23 cellular contexts compared by ENCODE assay signal in the genomic region with DNA sequence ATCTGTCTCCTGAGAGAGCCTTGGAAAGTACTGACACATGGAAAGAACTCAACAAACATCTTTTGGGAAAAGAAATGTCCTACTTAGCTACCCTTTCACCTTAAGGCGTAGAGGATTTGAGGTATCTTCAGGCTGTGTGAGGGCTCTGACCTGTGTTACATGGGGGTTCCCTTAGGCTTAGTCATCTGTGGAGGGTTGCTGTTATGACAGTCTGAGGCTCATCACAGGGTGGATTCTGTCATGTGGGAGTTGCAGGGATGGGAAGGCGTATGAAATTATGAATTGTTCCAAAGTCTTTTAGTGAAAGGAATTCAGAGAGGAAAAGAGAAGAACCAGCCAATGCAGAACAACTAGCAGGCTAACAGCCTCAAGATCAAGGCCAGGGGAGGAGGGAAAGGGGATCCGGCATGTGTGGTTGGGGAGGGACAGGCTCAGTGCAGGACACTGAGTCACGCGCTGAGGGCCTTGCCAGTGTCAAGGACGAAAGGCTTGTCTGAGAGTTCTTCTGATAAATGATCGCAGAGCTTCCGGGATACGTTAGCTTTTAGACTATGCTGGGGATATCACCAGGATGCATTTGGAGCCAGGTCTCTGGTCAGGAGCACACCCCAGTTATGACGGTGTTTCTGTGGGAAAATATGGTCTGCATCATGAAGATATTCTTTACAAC. TPM values are rescaled to one million over a fixed set of nuclear protein-coding genes. Genes with fewer than 3 reads are reported as not detected.
DNase-seq lines count a peak whose midpoint lies in the region; ATAC-seq and TF ChIP-seq lines count a peak whose summit lies in the region.
"Had no signal": no experiment of that assay in that cellular context is flagged by ENCODE, and none has a peak within 500 bp of the region (broad histone marks: within the 10 kb centered on the region; RNA-seq: fewer than 3 reads in every experiment).

No MANE protein-coding gene starts in this region.

- H3K4me3 Mint-ChIP-seq in MCF 10A (ENCODE audit: unreplicated experiment) = no peak overlapping the region
- H3K4me3 Mint-ChIP-seq in stimulated activated naive CD8-positive, alpha-beta T cell treated with anti-CD3 and anti-CD28 coated beads, Interleukin-15, amount 100 ng/mL, for 72 hours = no peak overlapping the region
- no peak overlapping the region for H3K4me3 Mint-ChIP-seq in CD4-positive, alpha-beta T cell
- H3K4me3 Mint-ChIP-seq: activated naive CD4-positive, alpha-beta T cell treated with anti-CD3 and anti-CD28 coated beads, Interleukin-2, amount 50 U/mL, for 24 hours; effector memory CD8-positive, alpha-beta T cell; T-helper 2 cell treated with Interferon-gamma antibody and Interleukin-4, amounts not matched to agents 5 μg/mL and 100 μg/mL, for 36 hours had no signal

- H3K4me3 ChIP-seq in mucosa of descending colon = no peak overlapping the region
- H3K4me3 ChIP-seq: BLaER1 treated with 17β-estradiol and CSF1 and Interleukin-3, amounts not matched to agents 10 nM and 100 nM; SK-N-MC had no signal

- H3K27me3 Mint-ChIP-seq in MCF 10A (ENCODE audit: insufficient read depth, unreplicated experiment) = no peaks in the 10 kb centered on the region
- H3K27me3 Mint-ChIP-seq in stimulated activated naive CD8-positive, alpha-beta T cell treated with anti-CD3 and anti-CD28 coated beads, Interleukin-15, amount 100 ng/mL, for 72 hours = peaks cover 57% of the 10 kb centered on the region
- peaks cover 47% of the 10 kb centered on the region for H3K27me3 Mint-ChIP-seq in CD4-positive, alpha-beta T cell

- CTCF ChIA-PET in MCF 10A (lab: Yijun Ruan, JAX) = interaction anchor here (0.6 to 4.4 kb wide), 7 partner anchors 8 to 282 kb away, joined by 3 to 69 read pairs (median 7); no protein-coding TSS in a partner anchor
- CTCF ChIA-PET in CD4-positive, alpha-beta T cell (lab: Charles Lee) = no interaction called here

- H3K36me3 ChIP-seq in mucosa of descending colon (ENCODE audit: low read depth) = no peaks in the 10 kb centered on the region
- H3K36me3 ChIP-seq: BLaER1 treated with 17β-estradiol and CSF1 and Interleukin-3, amounts not matched to agents 10 nM and 100 nM had no signal

- H3K27ac ChIP-seq in CD4-positive, alpha-beta T cell (ENCODE audit: low read depth, low read length) = no peak overlapping the region
- H3K27ac ChIP-seq: BLaER1 treated with 17β-estradiol and CSF1 and Interleukin-3, amounts not matched to agents 10 nM and 100 nM; HL-60; SK-N-MC had no signal

- TF ChIP-seq CTCF in MCF 10A (IDR thresholded peaks at IDR 0.05; ENCODE audit: unreplicated experiment) (no peak), mucosa of descending colon (IDR thresholded peaks at IDR 0.05) (no peak)
- TF ChIP-seq CTCF in CD4-positive, alpha-beta T cell (IDR thresholded peaks at IDR 0.05) = no peak

- H3K27me3 ChIP-seq in CD4-positive, alpha-beta T cell (ENCODE audit: control insufficient read depth, insufficient read depth, low read length) = peaks cover 10% of the 10 kb centered on the region
- H3K27me3 ChIP-seq: BLaER1 treated with 17β-estradiol and CSF1 and Interleukin-3, amounts not matched to agents 10 nM and 100 nM had no signal

- intact Hi-C loops in MCF 10A (cut with micrococcal nuclease) (loop anchor here (5.0 to 10.0 kb wide), 2 partner anchors 151 to 424 kb away; a partner anchor contains a TSS), mucosa of descending colon (cut with DNase I, micrococcal nuclease) (loop anchor here in 1 of 2 donors (5.0 kb wide), 1 partner anchor 281 kb away; no protein-coding TSS in a partner anchor)
- intact Hi-C loops in CD4-positive, alpha-beta T cell (cut with DNase I, micrococcal nuclease) = loop anchor here in 1 of 2 experiments (10.0 kb wide), 1 partner anchor 434 kb away; no protein-coding TSS in a partner anchor

- no peaks in the 10 kb centered on the region for H3K36me3 Mint-ChIP-seq in activated naive CD4-positive, alpha-beta T cell treated with anti-CD3 and anti-CD28 coated beads, Interleukin-2, amount 50 U/mL, for 72 hours
- H3K36me3 Mint-ChIP-seq in MCF 10A (ENCODE audit: insufficient read depth, unreplicated experiment) = no peaks in the 10 kb centered on the region
- no peaks in the 10 kb centered on the region for H3K36me3 Mint-ChIP-seq in CD4-positive, alpha-beta T cell (ENCODE audit: low read depth)
- H3K36me3 Mint-ChIP-seq: activated naive CD4-positive, alpha-beta T cell treated with anti-CD3 and anti-CD28 coated beads, Interleukin-2, amount 50 U/mL, for 24 hours had no signal

- no peaks in the 10 kb centered on the region for H3K9me3 Mint-ChIP-seq in activated naive CD4-positive, alpha-beta T cell treated with anti-CD3 and anti-CD28 coated beads, Interleukin-2, amount 50 U/mL, for 72 hours
- no peaks in the 10 kb centered on the region for H3K9me3 Mint-ChIP-seq in MCF 10A (ENCODE audit: unreplicated experiment)
- H3K9me3 Mint-ChIP-seq in stimulated activated naive CD8-positive, alpha-beta T cell treated with anti-CD3 and anti-CD28 coated beads, Interleukin-15, amount 100 ng/mL, for 72 hours = no peaks in the 10 kb centered on the region
- H3K9me3 Mint-ChIP-seq in CD4-positive, alpha-beta T cell = no peaks in the 10 kb centered on the region
- H3K9me3 Mint-ChIP-seq: activated naive CD4-positive, alpha-beta T cell treated with anti-CD3 and anti-CD28 coated beads, Interleukin-2, amount 50 U/mL, for 24 hours; effector memory CD8-positive, alpha-beta T cell; T-helper 2 cell treated with Interferon-gamma antibody and Interleukin-4, amounts not matched to agents 5 μg/mL and 100 μg/mL, for 36 hours had no signal

- peak; percentile 60 to 64 for ATAC-seq in activated naive CD4-positive, alpha-beta T cell treated with anti-CD3 and anti-CD28 coated beads, Interleukin-2, amount 50 U/mL, for 72 hours
- ATAC-seq in mucosa of descending colon (peak; percentile 4), GM21619 (IDR thresholded peaks at IDR 0.05; ENCODE audit: unreplicated experiment) (no peak)
- ATAC-seq in stimulated activated naive CD8-positive, alpha-beta T cell treated with anti-CD3 and anti-CD28 coated beads, Interleukin-15, amount 100 ng/mL, for 72 hours = peak; percentile 78
- ATAC-seq in CD4-positive, alpha-beta T cell (ENCODE audit: poor library complexity) = no peak
- ATAC-seq: effector memory CD8-positive, alpha-beta T cell; left ventricle myocardium superior had no signal

- DNase-seq in activated naive CD4-positive, alpha-beta T cell treated with anti-CD3 and anti-CD28 coated beads, Interleukin-2, amount 50 U/mL, for 72 hours (ENCODE audit: low spot score in 2 of 2) = no peak
- DNase-seq in activated naive CD4-positive, alpha-beta T cell treated with anti-CD3 and anti-CD28 coated beads, Interleukin-2, amount 50 U/mL, for 16 hours = no peak
- DNase-seq in MCF 10A (ENCODE audit: unreplicated experiment) (no peak), mucosa of descending colon (no peak), NOMO-1 treated with dmso at 0.1 percent for 144 hours (lab: John Stamatoyannopoulos, UW; ENCODE audit: unreplicated experiment) (no peak)
- DNase-seq in stimulated activated naive CD8-positive, alpha-beta T cell treated with anti-CD3 and anti-CD28 coated beads, Interleukin-15, amount 100 ng/mL, for 72 hours = no peak
- no peak for DNase-seq in CD4-positive, alpha-beta T cell
- DNase-seq: activated CD4-positive, CD25-positive, alpha-beta regulatory T cell; activated T-cell treated with anti-CD3 and anti-CD28 coated beads, Interleukin-2, amount 50 U/mL, for 48 hours; effector memory CD8-positive, alpha-beta T cell; left ventricle myocardium superior; MM.1S; NCI-H146; retina; stimulated activated CD8-positive, alpha-beta memory T cell treated with anti-CD3 and anti-CD28 coated beads, Interleukin-4, amount 100 ng/mL, for 48 hours had no signal

- no TSS peak for BruUV-seq in MCF 10A (replicated peaks; lab: Mats Ljungman, UMichigan)

- H3K27ac Mint-ChIP-seq in activated naive CD4-positive, alpha-beta T cell treated with anti-CD3 and anti-CD28 coated beads, Interleukin-2, amount 50 U/mL, for 72 hours = peak overlapping the region in 1 of 2 donors; percentile 9
- H3K27ac Mint-ChIP-seq in MCF 10A (ENCODE audit: low read depth, unreplicated experiment) = peak overlapping the region; percentile 41
- no peak overlapping the region for H3K27ac Mint-ChIP-seq in stimulated activated naive CD8-positive, alpha-beta T cell treated with anti-CD3 and anti-CD28 coated beads, Interleukin-15, amount 100 ng/mL, for 72 hours
- H3K27ac Mint-ChIP-seq in CD4-positive, alpha-beta T cell = no peak overlapping the region
- H3K27ac Mint-ChIP-seq: activated naive CD4-positive, alpha-beta T cell treated with anti-CD3 and anti-CD28 coated beads, Interleukin-2, amount 50 U/mL, for 24 hours; effector memory CD8-positive, alpha-beta T cell; T-helper 2 cell treated with Interferon-gamma antibody and Interleukin-4, amounts not matched to agents 5 μg/mL and 100 μg/mL, for 36 hours had no signal

- peaks cover 16% of the 10 kb centered on the region for H3K4me1 ChIP-seq in mucosa of descending colon (ENCODE audit: low read depth)

- peaks cover 27% of the 10 kb centered on the region for H3K4me1 Mint-ChIP-seq in MCF 10A (ENCODE audit: insufficient read depth, unreplicated experiment)
- peaks cover 42% of the 10 kb centered on the region for H3K4me1 Mint-ChIP-seq in stimulated activated naive CD8-positive, alpha-beta T cell treated with anti-CD3 and anti-CD28 coated beads, Interleukin-15, amount 100 ng/mL, for 72 hours
- no peaks in the 10 kb centered on the region for H3K4me1 Mint-ChIP-seq in CD4-positive, alpha-beta T cell (ENCODE audit: low read depth)

- POLR2A ChIA-PET in MCF 10A (lab: Yijun Ruan, JAX) = interaction anchor here (0.6 to 1.7 kb wide), 4 partner anchors 52 to 423 kb away, joined by 3 to 5 read pairs (median 3); no protein-coding TSS in a partner anchor
- POLR2A ChIA-PET in CD4-positive, alpha-beta T cell (lab: Charles Lee) = no interaction called here

- no peaks in the 10 kb centered on the region for H3K9me3 ChIP-seq in mucosa of descending colon
- H3K9me3 ChIP-seq in CD4-positive, alpha-beta T cell (ENCODE audit: control insufficient read depth, low read length) = no peaks in the 10 kb centered on the region
- H3K9me3 ChIP-seq: BLaER1 treated with 17β-estradiol and CSF1 and Interleukin-3, amounts not matched to agents 10 nM and 100 nM had no signal

RNA-seq across cellular contexts. Expression of a gene that starts 24.6 kb away (rescaled TPM):
- under 1 TPM in 1 of 2 donors, not detected in 1; 0.58 TPM for total RNA-seq in activated naive CD4-positive, alpha-beta T cell treated with anti-CD3 and anti-CD28 coated beads, Interleukin-2, amount 50 U/mL, for 72 hours
- total RNA-seq in MCF 10A (2022) = not detected in 2 replicates
- total RNA-seq in mucosa of descending colon = 1 to 10 TPM in 1 of 3 donors, under 1 TPM in 1, not detected in 1; 0.55 to 2.1 TPM
- not detected for total RNA-seq in CD4-positive, alpha-beta T cell
- total RNA-seq: fibroblast of lung, left ventricle myocardium superior, temporal lobe had no signal

RNA-seq across cellular contexts. Expression of a gene that starts 25.0 kb away (rescaled TPM):
- 1 to 10 TPM in 1 of 2 donors, under 1 TPM in 1; 0.09 to 1.3 TPM for total RNA-seq in activated naive CD4-positive, alpha-beta T cell treated with anti-CD3 and anti-CD28 coated beads, Interleukin-2, amount 50 U/mL, for 72 hours
- total RNA-seq in MCF 10A (2022) (not detected in 2 replicates), mucosa of descending colon (10 to 100 TPM in 1 of 3 donors, 1 to 10 TPM in 2; 5.8 to 15.5 (median 5.8) TPM)
- under 1 TPM; 0.22 to 0.44 TPM for total RNA-seq in CD4-positive, alpha-beta T cell

Comparison
In these comparisons a context has a peak if more than half of its experiments do, and no peak if none do; other contexts are left out.
1. ATAC-seq: peak in activated naive CD4-positive, alpha-beta T cell treated with anti-CD3 and anti-CD28 coated beads, Interleukin-2, amount 50 U/mL, for 72 hours (2 of 2), mucosa of descending colon (single experiment) and stimulated activated naive CD8-positive, alpha-beta T cell treated with anti-CD3 and anti-CD28 coated beads, Interleukin-15, amount 100 ng/mL, for 72 hours (single experiment); none in GM21619 (single experiment) and CD4-positive, alpha-beta T cell (single experiment).